Comparison of ENCODE assay signal across 11 cellular contexts in the genomic region with DNA sequence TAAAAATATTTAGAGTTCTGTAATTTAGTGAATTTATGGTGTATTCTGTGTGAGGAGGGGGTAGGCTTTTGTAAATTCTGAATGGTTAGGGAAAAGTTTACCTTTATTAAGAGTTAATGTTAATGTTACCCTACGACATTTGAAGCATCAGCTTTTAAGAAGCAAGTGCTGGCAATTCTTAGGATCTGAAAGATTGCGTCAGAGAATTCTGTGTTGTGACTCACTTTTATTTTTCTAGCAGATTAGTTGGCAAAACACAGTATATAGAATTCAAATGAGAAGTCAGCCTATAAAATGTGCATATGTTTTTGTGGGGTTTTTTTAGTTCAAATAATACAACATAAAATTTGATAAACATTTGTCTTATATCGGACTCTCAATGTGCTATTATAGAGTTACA.
DNase-seq lines count a peak whose midpoint lies in the region; ATAC-seq, FAIRE-seq and TF ChIP-seq lines count a peak whose summit lies in the region.
"Had no signal": no experiment of that assay in that cellular context is flagged by ENCODE, and none has a peak within 500 bp of the region (broad histone marks: within the 10 kb centered on the region; RNA-seq: fewer than 3 reads in every experiment).

No MANE protein-coding gene starts in this region.

- H3K4me3 ChIP-seq in A673 (ENCODE audit: low read depth, low read length, poor library complexity, severe bottlenecking) (no peak overlapping the region), HEK293 (ENCODE audit: low read depth, low read length) (no peak overlapping the region)

- H3K4me1 ChIP-seq in A673 (ENCODE audit: insufficient read depth, low read length, poor library complexity, severe bottlenecking) (peaks cover 12% of the 10 kb centered on the region), HEK293 (ENCODE audit: control insufficient read depth, insufficient read depth, low read length) (peaks cover 18% of the 10 kb centered on the region)

- H3K27ac ChIP-seq in A673 (ENCODE audit: low read depth, low read length, poor library complexity, severe bottlenecking) (no peak overlapping the region), HEK293 (ENCODE audit: extremely low read depth, low read depth, low read length) (no peak overlapping the region)

- H3K36me3 ChIP-seq in A673 (ENCODE audit: insufficient read depth, low read length, poor library complexity, severe bottlenecking) = no peaks in the 10 kb centered on the region
- H3K36me3 ChIP-seq in HEK293 (ENCODE audit: control insufficient read depth in 2 of 2, insufficient read depth in 1 of 2, low read length in 2 of 2) = peaks cover 0 to 4% of the 10 kb centered on the region in 2 experiments; a peak in 1 of 3 replicates

- ATAC-seq in GM18511 (IDR thresholded peaks at IDR 0.05; ENCODE audit: unreplicated experiment) (no peak), HG02981 (IDR thresholded peaks at IDR 0.05; ENCODE audit: unreplicated experiment) (no peak)

- CTCF ChIA-PET in A673 (lab: Charles Lee) = no interaction called here
- CTCF ChIA-PET in HEK293 (lab: Yijun Ruan, JAX) = interaction anchor here (0.6 kb wide), 1 partner anchor 25 kb away, joined by 3 read pairs; no protein-coding TSS in a partner anchor
- CTCF ChIA-PET in HEK293T (lab: Yijun Ruan, JAX) = no interaction called here

- FAIRE-seq in islet of Langerhans (lab: Jason Lieb, UNC) = peak; percentile 75

- DNase-seq in A673 (ENCODE audit: low spot score) = peak; percentile 41
- peak; percentile 67 for DNase-seq in amniotic stem cell (lab: John Stamatoyannopoulos, UW)
- no peak for DNase-seq in activated CD8-positive, alpha-beta memory T cell treated with anti-CD3 and anti-CD28 coated beads, Interleukin-2, amount 50 U/mL, for 4 hours
- no peak for DNase-seq in HEK293T (ENCODE audit: extremely low spot score)
- DNase-seq: anterior cingulate cortex, NCI-H2081 treated with DMSO at 0.1 percent for 48 hours, T-helper 9 cell had no signal

- no peaks in the 10 kb centered on the region for H3K27me3 ChIP-seq in A673 (replicated peaks; ENCODE audit: insufficient read depth, low read depth, low read length, poor library complexity)

- TF ChIP-seq CTCF in A673 (conservative IDR thresholded peaks at IDR 0.05; ENCODE audit: low read depth, low read length) (no peak), HEK293 (tag by site-specific recombination; IDR thresholded peaks at IDR 0.05) (no peak)

- intact Hi-C loops in A673 (cut with micrococcal nuclease; ENCODE audit: unreplicated experiment) = no loop called here

- POLR2A ChIA-PET in A673 (lab: Charles Lee; ENCODE audit: low non-redundant PET) = no interaction called here
- POLR2A ChIA-PET in HEK293 (lab: Yijun Ruan, JAX) = no interaction called here
- POLR2A ChIA-PET in HEK293T (lab: Yijun Ruan, JAX) = no interaction called here

- BruUV-seq in A673 (replicated peaks; lab: Mats Ljungman, UMichigan) = no TSS peak

- no peaks in the 10 kb centered on the region for H3K9me3 ChIP-seq in A673 (ENCODE audit: low read depth, low read length, poor library complexity, severe bottlenecking)
- H3K9me3 ChIP-seq in HEK293 (ENCODE audit: control insufficient read depth, insufficient read depth, low read depth, low read length) = no peaks in the 10 kb centered on the region

TF ChIP-seq in HEK293, 187 proteins besides CTCF, POLR2A, EP300 and RAD21:
- TF ChIP-seq ZNF776 (tag by site-specific recombination; IDR thresholded peaks at IDR 0.05; ENCODE audit: borderline replicate concordance) (no peak), ZNF629 (tag by site-specific recombination; IDR thresholded peaks at IDR 0.05) (0 out of 2 replicates have a peak, but pooled peaks have one; percentile 43), KLF10 (tag by site-specific recombination; IDR thresholded peaks at IDR 0.05) (no peak), ZNF311 (tag by site-specific recombination; IDR thresholded peaks at IDR 0.05; ENCODE audit: borderline replicate concordance) (no peak), TRIM28 (IDR thresholded peaks at IDR 0.05; ENCODE audit: borderline replicate concordance, low read length) (no peak), ZNF335 (tag by site-specific recombination; conservative IDR thresholded peaks at IDR 0.05) (0 out of 2 replicates have a peak, but pooled peaks have one; percentile 23), TCF7L2 (IDR thresholded peaks at IDR 0.05; ENCODE audit: borderline replicate concordance, low read depth, low read length) (no peak), ZNF239 (tag by site-specific recombination; IDR thresholded peaks at IDR 0.05) (no peak), ZNF843 (tag by site-specific recombination; IDR thresholded peaks at IDR 0.05) (no peak), ZNF501 (tag by site-specific recombination; IDR thresholded peaks at IDR 0.05) (no peak), ZNF514 (tag by site-specific recombination; IDR thresholded peaks at IDR 0.05) (no peak)
- TF ChIP-seq, protein P1, sequence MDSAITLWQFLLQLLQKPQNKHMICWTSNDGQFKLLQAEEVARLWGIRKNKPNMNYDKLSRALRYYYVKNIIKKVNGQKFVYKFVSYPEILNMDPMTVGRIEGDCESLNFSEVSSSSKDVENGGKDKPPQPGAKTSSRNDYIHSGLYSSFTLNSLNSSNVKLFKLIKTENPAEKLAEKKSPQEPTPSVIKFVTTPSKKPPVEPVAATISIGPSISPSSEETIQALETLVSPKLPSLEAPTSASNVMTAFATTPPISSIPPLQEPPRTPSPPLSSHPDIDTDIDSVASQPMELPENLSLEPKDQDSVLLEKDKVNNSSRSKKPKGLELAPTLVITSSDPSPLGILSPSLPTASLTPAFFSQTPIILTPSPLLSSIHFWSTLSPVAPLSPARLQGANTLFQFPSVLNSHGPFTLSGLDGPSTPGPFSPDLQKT (IDR thresholded peaks at IDR 0.05; ENCODE audit: borderline replicate concordance, low read depth, low read length) = no peak
- TF ChIP-seq, protein P2, sequence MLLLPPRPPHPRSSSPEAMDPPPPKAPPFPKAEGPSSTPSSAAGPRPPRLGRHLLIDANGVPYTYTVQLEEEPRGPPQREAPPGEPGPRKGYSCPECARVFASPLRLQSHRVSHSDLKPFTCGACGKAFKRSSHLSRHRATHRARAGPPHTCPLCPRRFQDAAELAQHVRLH (tag by site-specific recombination; IDR thresholded peaks at IDR 0.05) = no peak
TF ChIP-seq in HEK293: peak in this region for 2.

TF ChIP-seq in HEK293T, 16 proteins besides CTCF, POLR2A, EP300 and RAD21:
- TF ChIP-seq, protein P3, sequence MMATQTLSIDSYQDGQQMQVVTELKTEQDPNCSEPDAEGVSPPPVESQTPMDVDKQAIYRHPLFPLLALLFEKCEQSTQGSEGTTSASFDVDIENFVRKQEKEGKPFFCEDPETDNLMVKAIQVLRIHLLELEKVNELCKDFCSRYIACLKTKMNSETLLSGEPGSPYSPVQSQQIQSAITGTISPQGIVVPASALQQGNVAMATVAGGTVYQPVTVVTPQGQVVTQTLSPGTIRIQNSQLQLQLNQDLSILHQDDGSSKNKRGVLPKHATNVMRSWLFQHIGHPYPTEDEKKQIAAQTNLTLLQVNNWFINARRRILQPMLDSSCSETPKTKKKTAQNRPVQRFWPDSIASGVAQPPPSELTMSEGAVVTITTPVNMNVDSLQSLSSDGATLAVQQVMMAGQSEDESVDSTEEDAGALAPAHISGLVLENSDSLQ (IDR thresholded peaks at IDR 0.05) = no peak
- TF ChIP-seq ELF4 (IDR thresholded peaks at IDR 0.05) = no peak
TF ChIP-seq in HEK293T: peak in this region for 0.

Comparison
In these comparisons a context has a peak if more than half of its experiments do, and no peak if none do; other contexts are left out.
1. DNase-seq: peak in A673 (single experiment) and amniotic stem cell (single experiment); none in activated CD8-positive, alpha-beta memory T cell treated with anti-CD3 and anti-CD28 coated beads, Interleukin-2, amount 50 U/mL, for 4 hours (single experiment) and HEK293T (single experiment).